Comparison of ENCODE assay signal across 9 cellular contexts in the genomic region with DNA sequence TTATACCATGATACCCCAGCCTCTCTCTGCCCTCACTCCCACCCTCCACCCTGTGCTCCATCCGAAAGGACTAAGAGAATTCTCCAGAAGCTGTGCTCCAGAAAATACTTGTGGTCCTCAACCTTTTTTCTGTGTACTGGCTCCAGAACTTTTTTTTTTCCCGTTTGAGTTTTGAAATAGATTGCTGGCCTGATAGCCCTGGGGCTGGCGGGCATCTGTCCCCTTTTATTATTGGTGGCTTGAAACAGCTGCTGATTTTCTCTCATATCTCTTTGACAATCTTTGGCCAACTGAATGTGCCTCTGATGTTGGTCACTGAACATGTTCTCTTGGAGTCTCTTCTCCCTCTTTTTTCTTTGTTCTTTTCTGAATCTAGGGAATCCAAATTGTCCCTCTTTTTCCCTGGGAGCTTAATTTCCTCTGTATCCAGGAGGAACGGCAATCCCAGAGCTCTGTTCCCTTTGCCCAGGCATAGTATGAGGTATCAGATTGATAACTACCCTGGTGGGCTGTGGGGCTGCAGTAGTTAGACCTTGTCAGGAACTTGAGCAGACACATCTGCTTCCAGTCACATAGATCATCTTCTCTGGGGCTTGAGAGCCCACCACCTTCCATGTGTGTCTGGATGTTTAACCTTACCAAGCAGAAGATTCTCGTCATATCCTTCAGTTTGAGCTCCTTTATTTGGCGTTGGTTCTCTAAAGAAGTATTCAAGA. TPM values are rescaled to one million over a fixed set of nuclear protein-coding genes. Genes with fewer than 3 reads are reported as not detected.
DNase-seq lines count a peak whose midpoint lies in the region; FAIRE-seq and TF ChIP-seq lines count a peak whose summit lies in the region.
"Had no signal": no experiment of that assay in that cellular context is flagged by ENCODE, and none has a peak within 500 bp of the region (broad histone marks: within the 10 kb centered on the region; RNA-seq: fewer than 3 reads in every experiment).

No MANE protein-coding gene starts in this region.

- H3K9ac ChIP-seq in H1 (replicated peaks in 1 of 4; ENCODE audit: extremely low read depth in 1 of 4, low read depth in 3 of 4, low read length in 3 of 4) = no peak overlapping the region

- H3K23ac ChIP-seq in H1 (ENCODE audit: insufficient read length) = no peak overlapping the region

- H4K5ac ChIP-seq in H1 (ENCODE audit: insufficient read length, low read depth, low read length) = no peak overlapping the region

- H3K4me1 ChIP-seq in H1 (replicated peaks in 1 of 4; ENCODE audit: control insufficient read depth in 3 of 4, insufficient read depth in 4 of 4, low read length in 3 of 4) = peaks cover 0 to 7% (median 1%) of the 10 kb centered on the region in 4 experiments; a peak in 3 of 7 replicates
- peaks cover 10% of the 10 kb centered on the region for H3K4me1 ChIP-seq in neuron (ENCODE audit: insufficient read depth, low read length)

- H3K4ac ChIP-seq in H1 (replicated peaks; ENCODE audit: insufficient read length, low read depth, low read length) = no peak overlapping the region

- H4K8ac ChIP-seq in H1 (ENCODE audit: extremely low read depth, insufficient read depth, low read length) = no peak overlapping the region

- peak overlapping the region; percentile 94 to 96 for H3K4me3 Mint-ChIP-seq in CD14-positive monocyte

- TF ChIP-seq CTCF in CD14-positive monocyte (IDR thresholded peaks at IDR 0.05) (no peak), H1 (IDR thresholded peaks at IDR 0.05; ENCODE audit: control extremely low read depth in 1 of 3, insufficient read depth in 1 of 3, low read depth in 1 of 3, low read length in 3 of 3) (no peak)

- H3K4me2 ChIP-seq in H1 (ENCODE audit: insufficient read depth in 1 of 2, low read depth in 2 of 2, low read length in 2 of 2) = peak overlapping the region; percentile 79 to 95; a peak in 1 of 4 replicates

- no peak overlapping the region for H2BK15ac ChIP-seq in H1 (ENCODE audit: low read length)

- H3K4me3 ChIP-seq in H1 (ENCODE audit: extremely low read depth in 1 of 4, insufficient read depth in 2 of 4, low read depth in 3 of 4, low read length in 4 of 4) (no peak overlapping the region), neuron (ENCODE audit: low read length) (peak overlapping the region; percentile 89)

- intact Hi-C loops in CD14-positive monocyte (cut with micrococcal nuclease) = loop anchor here (1.0 to 5.0 kb wide), 5 partner anchors 27 to 124 kb away; partner anchors contain the start of gene RPL10A (in 2 of the 2)

- H3K23me2 ChIP-seq in H1 (ENCODE audit: low read depth, low read length) = peaks cover 7% of the 10 kb centered on the region

- no peaks in the 10 kb centered on the region for H3K36me3 ChIP-seq in H1 (ENCODE audit: control insufficient read depth in 2 of 4, insufficient read depth in 4 of 4, low read length in 3 of 4)
- H3K36me3 ChIP-seq in neuron (ENCODE audit: insufficient read depth, low read length) = peaks cover 11% of the 10 kb centered on the region

- H3K27me3 ChIP-seq in H1 (replicated peaks in 1 of 4; ENCODE audit: control insufficient read depth in 3 of 4, extremely low read depth in 1 of 4, insufficient read depth in 3 of 4, low read length in 3 of 4) (no peaks in the 10 kb centered on the region), neuron (ENCODE audit: insufficient read depth, low read length) (no peaks in the 10 kb centered on the region)

- no peak overlapping the region for H2BK120ac ChIP-seq in H1 (replicated peaks; ENCODE audit: low read depth, low read length)

- no peak overlapping the region for H4K91ac ChIP-seq in H1 (replicated peaks; ENCODE audit: insufficient read length, low read length)

- H3K14ac ChIP-seq in H1 (ENCODE audit: insufficient read length) = no peak overlapping the region

- CTCF ChIA-PET in H1 (lab: Charles Lee; ENCODE audit: partially characterized antibody) = interaction anchor here (0.6 to 7.0 kb wide), 21 partner anchors 10 to 984 kb away, joined by 3 to 140 read pairs (median 4); partner anchors contain the start of genes DEF6 and FANCE

- H3K27ac Mint-ChIP-seq in CD14-positive monocyte = peak overlapping the region in 6 of 7 donors; percentile 17 to 95 (median 90)

- no peak for FAIRE-seq in H1 (lab: Jason Lieb, UNC)

- POLR2A ChIA-PET in H1 (lab: Charles Lee; ENCODE audit: partially characterized antibody) = interaction anchor here (0.7 to 2.9 kb wide), 7 partner anchors 10 to 127 kb away, joined by 3 to 6 read pairs (median 3); partner anchors contain the start of gene RPL10A

- H3K79me2 ChIP-seq in H1 (ENCODE audit: control insufficient read depth in 1 of 2, insufficient read depth in 2 of 2, low read length in 2 of 2) = peaks cover 0 to 10% of the 10 kb centered on the region in 2 experiments; a peak in 2 of 4 replicates

- no peak overlapping the region for H2BK12ac ChIP-seq in H1 (ENCODE audit: low read depth, low read length)

- H4K20me1 ChIP-seq in H1 (replicated peaks in 1 of 2; ENCODE audit: control insufficient read depth in 1 of 2, insufficient read depth in 2 of 2, low read length in 2 of 2) = peaks cover 0 to 3% of the 10 kb centered on the region in 2 experiments

- TF ChIP-seq EP300 in H1 (IDR thresholded peaks at IDR 0.05; ENCODE audit: borderline replicate concordance in 1 of 2, low read depth in 2 of 2, low read length in 2 of 2) = no peak

- TF ChIP-seq RAD21 in H1 (IDR thresholded peaks at IDR 0.05 in 1 of 2, conservative IDR thresholded peaks at IDR 0.05 in 1 of 2; ENCODE audit: low read depth in 2 of 2, low read length in 2 of 2) = no peak

- H3K27me3 Mint-ChIP-seq in CD14-positive monocyte (ENCODE audit: low read depth in 3 of 3) = peaks cover 10 to 28% (median 17%) of the 10 kb centered on the region in 3 donors

- H3K4me1 Mint-ChIP-seq in CD14-positive monocyte = peaks cover 43% of the 10 kb centered on the region

- TF ChIP-seq POLR2A in H1 (IDR thresholded peaks at IDR 0.05; ENCODE audit: control extremely low read depth in 1 of 2, low read depth in 2 of 2, low read length in 2 of 2) = no peak

- no peak overlapping the region for H2BK5ac ChIP-seq in H1 (ENCODE audit: low read depth, low read length)

- H3K56ac ChIP-seq in H1 (replicated peaks; ENCODE audit: insufficient read length, low read depth, low read length) = no peak overlapping the region

- WGBS in H1 (ENCODE audit: extremely low coverage in 1 of 2, insufficient coverage in 1 of 2, insufficient read length in 1 of 2, insufficient replicate concordance in 2 of 2, low coverage in 1 of 2, low lambda C conversion rate in 2 of 2, missing lambda C conversion rate in 1 of 2), 2 experiments = 85% methylated on average over 6 of the region's 6 CpGs; no CpG with 5 or more reads in 1 of the 2 experiments

- peaks cover 12% of the 10 kb centered on the region; the same call in 1 of the 2 replicates for H3K79me1 ChIP-seq in H1 (ENCODE audit: low read depth, low read length)

- no peak overlapping the region for H2AFZ ChIP-seq in H1 (ENCODE audit: low read length)
- no peak overlapping the region for H2AFZ ChIP-seq in neuron (ENCODE audit: low read depth, low read length)

- peaks cover 44 to 51% of the 10 kb centered on the region in 2 donors for H3K36me3 Mint-ChIP-seq in CD14-positive monocyte

- H3K27ac ChIP-seq in H1 (ENCODE audit: low read depth, low read length) = no peak overlapping the region

- no peak overlapping the region for H3K18ac ChIP-seq in H1 (ENCODE audit: extremely low read depth, low read length)

- peaks cover 0 to 2% (median 0%) of the 10 kb centered on the region in 7 donors for H3K9me3 Mint-ChIP-seq in CD14-positive monocyte

- H2BK20ac ChIP-seq in H1 (ENCODE audit: low read length) = no peak overlapping the region

- no peak overlapping the region for H2AK5ac ChIP-seq in H1 (ENCODE audit: low read depth, low read length)

- DNase-seq in CD14-positive monocyte (ENCODE audit: low spot score) (no peak), OCI-M1 (lab: John Stamatoyannopoulos, UW) (peak; percentile 79), H1 (ENCODE audit: low read depth in 1 of 2, low spot score in 2 of 2) (no peak), NCI-H128 (lab: John Stamatoyannopoulos, UW; ENCODE audit: unreplicated experiment) (no peak), MV-4-11 (lab: John Stamatoyannopoulos, UW) (no peak), inferior parietal cortex (ENCODE audit: extremely low spot score) (no peak)
- DNase-seq in effector CD8-positive, alpha-beta T cell (lab: John Stamatoyannopoulos, UW) = no peak
- DNase-seq: activated CD4-positive, alpha-beta T cell treated with anti-CD3 and anti-CD28 coated beads for 48 hours had no signal

- H3K9me3 ChIP-seq in H1 (ENCODE audit: insufficient read depth in 2 of 2, low read depth in 1 of 2, low read length in 1 of 2) (no peaks in the 10 kb centered on the region), neuron (ENCODE audit: low read length) (no peaks in the 10 kb centered on the region)

TF ChIP-seq in H1, 55 proteins besides CTCF, POLR2A, EP300 and RAD21:
- TF ChIP-seq SP2 (IDR thresholded peaks at IDR 0.05; ENCODE audit: low read length) (no peak), MAX (IDR thresholded peaks at IDR 0.05) (no peak)

RNA-seq across cellular contexts. Expression of gene PPARD, which starts 1.6 kb away (rescaled TPM):
- polyA plus RNA-seq in CD14-positive monocyte (1 to 10 TPM; 1.2 to 2.4 TPM), H1 (2011; rRNA removed) (14.6 and 18.9 TPM in 2 replicates)
- total RNA-seq in H1 (2021; fragmentation: NEBNext Ultra II Directional; extraction: Animal tissue kit (Norgen Biotek cat#: 25700)) = 14.9 and 16.9 TPM in 2 replicates
- polyA plus RNA-seq in H1 (2011; cell fraction: cytosol; rRNA removed) = 11.9 TPM
- polyA plus RNA-seq in H1 (2011; cell fraction: nucleus; rRNA removed) = 12.8 TPM
- 10.5 to 16.1 TPM (median 14.7 TPM) in 4 replicates for polyA plus RNA-seq in H1 (2012, experiment 1 of 2)
- polyA plus RNA-seq in H1 (2012, experiment 2 of 2) = 11.9 TPM
- polyA plus RNA-seq in H1 (2013, experiment 1 of 2) = 10.8 TPM
- 10.5 TPM for polyA plus RNA-seq in H1 (2013, experiment 2 of 2)
- polyA minus RNA-seq in H1 (2011; rRNA and poly(A)+ RNA removed) = 6.6 and 10.4 TPM in 2 replicates
- 7.1 TPM for polyA minus RNA-seq in H1 (2011; cell fraction: cytosol; rRNA and poly(A)+ RNA removed)
- polyA minus RNA-seq in H1 (2011; cell fraction: nucleus; rRNA and poly(A)+ RNA removed) = 6.8 TPM

RNA-seq across cellular contexts. Expression of gene DEF6, which starts 46.4 kb away (rescaled TPM):
- 10 to 100 TPM; 41.2 to 59.3 TPM for polyA plus RNA-seq in CD14-positive monocyte
- 4.1 and 4.5 TPM in 2 replicates for total RNA-seq in H1 (2021; fragmentation: NEBNext Ultra II Directional; extraction: Animal tissue kit (Norgen Biotek cat#: 25700))
- 3.3 and 4.8 TPM in 2 replicates for polyA plus RNA-seq in H1 (2011; rRNA removed)
- 7.2 TPM for polyA plus RNA-seq in H1 (2011; cell fraction: cytosol; rRNA removed)
- polyA plus RNA-seq in H1 (2011; cell fraction: nucleus; rRNA removed) = 10.3 TPM
- 2.7 to 5.1 TPM (median 4.5 TPM) in 4 replicates for polyA plus RNA-seq in H1 (2012, experiment 1 of 2)
- 2.9 TPM for polyA plus RNA-seq in H1 (2012, experiment 2 of 2)
- 4.4 TPM for polyA plus RNA-seq in H1 (2013, experiment 1 of 2)
- 4.6 TPM for polyA plus RNA-seq in H1 (2013, experiment 2 of 2)
- polyA minus RNA-seq in H1 (2011; rRNA and poly(A)+ RNA removed) = 2.3 and 3.5 TPM in 2 replicates
- 1.6 TPM for polyA minus RNA-seq in H1 (2011; cell fraction: cytosol; rRNA and poly(A)+ RNA removed)
- polyA minus RNA-seq in H1 (2011; cell fraction: nucleus; rRNA and poly(A)+ RNA removed) = 3.0 TPM
